In genomic region chr7:45663167-45663921, GRCh38 we compare ENCODE assay signal across 1 cellular context.
TF ChIP-seq lines count a peak whose summit lies in the region.

No MANE protein-coding gene starts in this region.

TF ChIP-seq in SK-N-SH treated with all-trans-retinoic acid at 6 μM for 48 hours, 23 proteins besides CTCF, POLR2A, EP300 and RAD21 (continued from another document):
- TF ChIP-seq, protein P1, sequence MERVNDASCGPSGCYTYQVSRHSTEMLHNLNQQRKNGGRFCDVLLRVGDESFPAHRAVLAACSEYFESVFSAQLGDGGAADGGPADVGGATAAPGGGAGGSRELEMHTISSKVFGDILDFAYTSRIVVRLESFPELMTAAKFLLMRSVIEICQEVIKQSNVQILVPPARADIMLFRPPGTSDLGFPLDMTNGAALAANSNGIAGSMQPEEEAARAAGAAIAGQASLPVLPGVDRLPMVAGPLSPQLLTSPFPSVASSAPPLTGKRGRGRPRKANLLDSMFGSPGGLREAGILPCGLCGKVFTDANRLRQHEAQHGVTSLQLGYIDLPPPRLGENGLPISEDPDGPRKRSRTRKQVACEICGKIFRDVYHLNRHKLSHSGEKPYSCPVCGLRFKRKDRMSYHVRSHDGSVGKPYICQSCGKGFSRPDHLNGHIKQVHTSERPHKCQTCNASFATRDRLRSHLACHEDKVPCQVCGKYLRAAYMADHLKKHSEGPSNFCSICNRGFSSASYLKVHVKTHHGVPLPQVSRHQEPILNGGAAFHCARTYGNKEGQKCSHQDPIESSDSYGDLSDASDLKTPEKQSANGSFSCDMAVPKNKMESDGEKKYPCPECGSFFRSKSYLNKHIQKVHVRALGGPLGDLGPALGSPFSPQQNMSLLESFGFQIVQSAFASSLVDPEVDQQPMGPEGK (CRISPR knock-in tag; IDR thresholded peaks at IDR 0.05; ENCODE audit: borderline replicate concordance), result no peak
- TF ChIP-seq ZFP3 (CRISPR knock-in tag; IDR thresholded peaks at IDR 0.05), result no peak
- TF ChIP-seq ARNTL (CRISPR knock-in tag; IDR thresholded peaks at IDR 0.05; ENCODE audit: borderline replicate concordance, low read depth), result no peak
- TF ChIP-seq, protein P2, sequence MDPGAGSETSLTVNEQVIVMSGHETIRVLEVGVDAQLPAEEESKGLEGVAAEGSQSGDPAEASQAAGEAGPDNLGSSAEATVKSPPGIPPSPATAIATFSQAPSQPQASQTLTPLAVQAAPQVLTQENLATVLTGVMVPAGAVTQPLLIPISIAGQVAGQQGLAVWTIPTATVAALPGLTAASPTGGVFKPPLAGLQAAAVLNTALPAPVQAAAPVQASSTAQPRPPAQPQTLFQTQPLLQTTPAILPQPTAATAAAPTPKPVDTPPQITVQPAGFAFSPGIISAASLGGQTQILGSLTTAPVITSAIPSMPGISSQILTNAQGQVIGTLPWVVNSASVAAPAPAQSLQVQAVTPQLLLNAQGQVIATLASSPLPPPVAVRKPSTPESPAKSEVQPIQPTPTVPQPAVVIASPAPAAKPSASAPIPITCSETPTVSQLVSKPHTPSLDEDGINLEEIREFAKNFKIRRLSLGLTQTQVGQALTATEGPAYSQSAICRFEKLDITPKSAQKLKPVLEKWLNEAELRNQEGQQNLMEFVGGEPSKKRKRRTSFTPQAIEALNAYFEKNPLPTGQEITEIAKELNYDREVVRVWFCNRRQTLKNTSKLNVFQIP (CRISPR knock-in tag; IDR thresholded peaks at IDR 0.05; ENCODE audit: borderline replicate concordance, low read depth), result no peak
- TF ChIP-seq SNAI2 (CRISPR knock-in tag; IDR thresholded peaks at IDR 0.05), result no peak
- TF ChIP-seq ESRRG (CRISPR knock-in tag; IDR thresholded peaks at IDR 0.05), result no peak
- no peak for TF ChIP-seq ZNF8 (CRISPR knock-in tag; IDR thresholded peaks at IDR 0.05)
